1 cellular context compared by ENCODE assay signal in genomic region chr1:236795035-236795756, GRCh38.
TF ChIP-seq lines count a peak whose summit lies in the region.

Gene MTR, plus strand, starts transcription at chr1:236795292. Its CDS starts 412 bp downstream, at chr1:236795704.

TF ChIP-seq in HEK293, 187 proteins besides CTCF, POLR2A, EP300 and RAD21 (continued from another document):
- TF ChIP-seq ZNF518A (tag by site-specific recombination; conservative IDR thresholded peaks at IDR 0.05; ENCODE audit: low read depth) = peak; percentile 100
- TF ChIP-seq ZNF18 (tag by site-specific recombination; IDR thresholded peaks at IDR 0.05) = no peak
- TF ChIP-seq ZNF555 (tag by site-specific recombination; conservative IDR thresholded peaks at IDR 0.05) = no peak
- TF ChIP-seq ZNF629 (tag by site-specific recombination; IDR thresholded peaks at IDR 0.05) = no peak; the same call in 1 of the 2 replicates
- TF ChIP-seq ZNF221 (tag by site-specific recombination; IDR thresholded peaks at IDR 0.05; ENCODE audit: borderline replicate concordance) = no peak
- TF ChIP-seq, protein P1, sequence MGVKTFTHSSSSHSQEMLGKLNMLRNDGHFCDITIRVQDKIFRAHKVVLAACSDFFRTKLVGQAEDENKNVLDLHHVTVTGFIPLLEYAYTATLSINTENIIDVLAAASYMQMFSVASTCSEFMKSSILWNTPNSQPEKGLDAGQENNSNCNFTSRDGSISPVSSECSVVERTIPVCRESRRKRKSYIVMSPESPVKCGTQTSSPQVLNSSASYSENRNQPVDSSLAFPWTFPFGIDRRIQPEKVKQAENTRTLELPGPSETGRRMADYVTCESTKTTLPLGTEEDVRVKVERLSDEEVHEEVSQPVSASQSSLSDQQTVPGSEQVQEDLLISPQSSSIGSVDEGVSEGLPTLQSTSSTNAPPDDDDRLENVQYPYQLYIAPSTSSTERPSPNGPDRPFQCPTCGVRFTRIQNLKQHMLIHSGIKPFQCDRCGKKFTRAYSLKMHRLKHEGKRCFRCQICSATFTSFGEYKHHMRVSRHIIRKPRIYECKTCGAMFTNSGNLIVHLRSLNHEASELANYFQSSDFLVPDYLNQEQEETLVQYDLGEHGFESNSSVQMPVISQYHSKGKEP (tag by site-specific recombination; IDR thresholded peaks at IDR 0.05) = peak; percentile 54; the same call in 1 of the 2 replicates
- TF ChIP-seq MYNN (tag by site-specific recombination; IDR thresholded peaks at IDR 0.05; ENCODE audit: borderline replicate concordance) = no peak
- TF ChIP-seq ZNF521 (tag by site-specific recombination; IDR thresholded peaks at IDR 0.05) = no peak
- TF ChIP-seq MZF1 (tag by site-specific recombination; IDR thresholded peaks at IDR 0.05; ENCODE audit: borderline replicate concordance) = no peak
- TF ChIP-seq ZNF677 (tag by site-specific recombination; IDR thresholded peaks at IDR 0.05) = peak; percentile 78; the same call in 1 of the 2 replicates
- TF ChIP-seq ZNF843 (tag by site-specific recombination; IDR thresholded peaks at IDR 0.05) = peak; percentile 56
- 0 out of 2 replicates have a peak, but pooled peaks have one; percentile 6 for TF ChIP-seq ZNF585B (tag by site-specific recombination; IDR thresholded peaks at IDR 0.05)
- TF ChIP-seq ZNF362 (tag by site-specific recombination; IDR thresholded peaks at IDR 0.05) = no peak
- TF ChIP-seq ZNF707 (tag by site-specific recombination; IDR thresholded peaks at IDR 0.05) = no peak
- TF ChIP-seq ZBTB8A (tag by site-specific recombination; IDR thresholded peaks at IDR 0.05) = peak; percentile 78
- no peak for TF ChIP-seq PRDM6 (tag by site-specific recombination; IDR thresholded peaks at IDR 0.05)
- TF ChIP-seq, protein P2, sequence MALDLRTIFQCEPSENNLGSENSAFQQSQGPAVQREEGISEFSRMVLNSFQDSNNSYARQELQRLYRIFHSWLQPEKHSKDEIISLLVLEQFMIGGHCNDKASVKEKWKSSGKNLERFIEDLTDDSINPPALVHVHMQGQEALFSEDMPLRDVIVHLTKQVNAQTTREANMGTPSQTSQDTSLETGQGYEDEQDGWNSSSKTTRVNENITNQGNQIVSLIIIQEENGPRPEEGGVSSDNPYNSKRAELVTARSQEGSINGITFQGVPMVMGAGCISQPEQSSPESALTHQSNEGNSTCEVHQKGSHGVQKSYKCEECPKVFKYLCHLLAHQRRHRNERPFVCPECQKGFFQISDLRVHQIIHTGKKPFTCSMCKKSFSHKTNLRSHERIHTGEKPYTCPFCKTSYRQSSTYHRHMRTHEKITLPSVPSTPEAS (tag by site-specific recombination; IDR thresholded peaks at IDR 0.05) = peak; percentile 21; the same call in 1 of the 2 replicates
- no peak for TF ChIP-seq GLI2 (tag by site-specific recombination; IDR thresholded peaks at IDR 0.05; ENCODE audit: borderline replicate concordance, low read depth)
- TF ChIP-seq ZNF211 (tag by site-specific recombination; IDR thresholded peaks at IDR 0.05; ENCODE audit: low read depth) = no peak
- TF ChIP-seq ZBTB20 (tag by site-specific recombination; IDR thresholded peaks at IDR 0.05) = peak; percentile 94
- TF ChIP-seq KLF7 (tag by site-specific recombination; IDR thresholded peaks at IDR 0.05; ENCODE audit: borderline replicate concordance) = peak; percentile 62; the same call in 1 of the 2 replicates
- TF ChIP-seq ZSCAN23 (tag by site-specific recombination; IDR thresholded peaks at IDR 0.05) = no peak; the same call in 1 of the 2 replicates
- TF ChIP-seq ZBTB7A (tag by site-specific recombination; IDR thresholded peaks at IDR 0.05; ENCODE audit: low read depth) = peak; percentile 93
- no peak for TF ChIP-seq ZNF548 (tag by site-specific recombination; IDR thresholded peaks at IDR 0.05)
- TF ChIP-seq, protein P3, sequence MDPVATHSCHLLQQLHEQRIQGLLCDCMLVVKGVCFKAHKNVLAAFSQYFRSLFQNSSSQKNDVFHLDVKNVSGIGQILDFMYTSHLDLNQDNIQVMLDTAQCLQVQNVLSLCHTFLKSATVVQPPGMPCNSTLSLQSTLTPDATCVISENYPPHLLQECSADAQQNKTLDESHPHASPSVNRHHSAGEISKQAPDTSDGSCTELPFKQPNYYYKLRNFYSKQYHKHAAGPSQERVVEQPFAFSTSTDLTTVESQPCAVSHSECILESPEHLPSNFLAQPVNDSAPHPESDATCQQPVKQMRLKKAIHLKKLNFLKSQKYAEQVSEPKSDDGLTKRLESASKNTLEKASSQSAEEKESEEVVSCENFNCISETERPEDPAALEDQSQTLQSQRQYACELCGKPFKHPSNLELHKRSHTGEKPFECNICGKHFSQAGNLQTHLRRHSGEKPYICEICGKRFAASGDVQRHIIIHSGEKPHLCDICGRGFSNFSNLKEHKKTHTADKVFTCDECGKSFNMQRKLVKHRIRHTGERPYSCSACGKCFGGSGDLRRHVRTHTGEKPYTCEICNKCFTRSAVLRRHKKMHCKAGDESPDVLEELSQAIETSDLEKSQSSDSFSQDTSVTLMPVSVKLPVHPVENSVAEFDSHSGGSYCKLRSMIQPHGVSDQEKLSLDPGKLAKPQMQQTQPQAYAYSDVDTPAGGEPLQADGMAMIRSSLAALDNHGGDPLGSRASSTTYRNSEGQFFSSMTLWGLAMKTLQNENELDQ (tag by site-specific recombination; IDR thresholded peaks at IDR 0.05; ENCODE audit: low read depth) = no peak
- TF ChIP-seq, protein P4, sequence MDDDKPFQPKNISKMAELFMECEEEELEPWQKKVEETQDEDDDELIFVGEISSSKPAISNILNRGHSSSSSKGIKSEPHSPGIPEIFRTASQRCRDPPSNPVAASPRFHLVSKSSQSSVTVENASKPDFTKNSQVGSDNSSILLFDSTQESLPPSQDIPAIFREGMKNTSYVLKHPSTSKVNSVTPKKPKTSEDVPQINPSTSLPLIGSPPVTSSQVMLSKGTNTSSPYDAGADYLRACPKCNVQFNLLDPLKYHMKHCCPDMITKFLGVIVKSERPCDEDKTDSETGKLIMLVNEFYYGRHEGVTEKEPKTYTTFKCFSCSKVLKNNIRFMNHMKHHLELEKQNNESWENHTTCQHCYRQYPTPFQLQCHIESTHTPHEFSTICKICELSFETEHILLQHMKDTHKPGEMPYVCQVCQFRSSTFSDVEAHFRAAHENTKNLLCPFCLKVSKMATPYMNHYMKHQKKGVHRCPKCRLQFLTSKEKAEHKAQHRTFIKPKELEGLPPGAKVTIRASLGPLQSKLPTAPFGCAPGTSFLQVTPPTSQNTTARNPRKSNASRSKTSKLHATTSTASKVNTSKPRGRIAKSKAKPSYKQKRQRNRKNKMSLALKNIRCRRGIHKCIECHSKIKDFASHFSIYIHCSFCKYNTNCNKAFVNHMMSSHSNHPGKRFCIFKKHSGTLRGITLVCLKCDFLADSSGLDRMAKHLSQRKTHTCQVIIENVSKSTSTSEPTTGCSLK (tag by site-specific recombination; IDR thresholded peaks at IDR 0.05) = no peak
- TF ChIP-seq ZFP69B (tag by site-specific recombination; IDR thresholded peaks at IDR 0.05) = peak; percentile 69; the same call in 1 of the 2 replicates
- TF ChIP-seq ZNF777 (tag by site-specific recombination; IDR thresholded peaks at IDR 0.05; ENCODE audit: borderline replicate concordance) = no peak
- no peak for TF ChIP-seq ZNF776 (tag by site-specific recombination; IDR thresholded peaks at IDR 0.05; ENCODE audit: borderline replicate concordance)
- TF ChIP-seq, protein P5, sequence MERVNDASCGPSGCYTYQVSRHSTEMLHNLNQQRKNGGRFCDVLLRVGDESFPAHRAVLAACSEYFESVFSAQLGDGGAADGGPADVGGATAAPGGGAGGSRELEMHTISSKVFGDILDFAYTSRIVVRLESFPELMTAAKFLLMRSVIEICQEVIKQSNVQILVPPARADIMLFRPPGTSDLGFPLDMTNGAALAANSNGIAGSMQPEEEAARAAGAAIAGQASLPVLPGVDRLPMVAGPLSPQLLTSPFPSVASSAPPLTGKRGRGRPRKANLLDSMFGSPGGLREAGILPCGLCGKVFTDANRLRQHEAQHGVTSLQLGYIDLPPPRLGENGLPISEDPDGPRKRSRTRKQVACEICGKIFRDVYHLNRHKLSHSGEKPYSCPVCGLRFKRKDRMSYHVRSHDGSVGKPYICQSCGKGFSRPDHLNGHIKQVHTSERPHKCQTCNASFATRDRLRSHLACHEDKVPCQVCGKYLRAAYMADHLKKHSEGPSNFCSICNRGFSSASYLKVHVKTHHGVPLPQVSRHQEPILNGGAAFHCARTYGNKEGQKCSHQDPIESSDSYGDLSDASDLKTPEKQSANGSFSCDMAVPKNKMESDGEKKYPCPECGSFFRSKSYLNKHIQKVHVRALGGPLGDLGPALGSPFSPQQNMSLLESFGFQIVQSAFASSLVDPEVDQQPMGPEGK (tag by site-specific recombination; IDR thresholded peaks at IDR 0.05) = peak; percentile 34; the same call in 1 of the 2 replicates
- TF ChIP-seq SETDB1 (IDR thresholded peaks at IDR 0.05; ENCODE audit: insufficient read length, low read length) = peak; percentile 36
- no peak for TF ChIP-seq ZNF624 (tag by site-specific recombination; IDR thresholded peaks at IDR 0.05)
- no peak for TF ChIP-seq ZNF623 (tag by site-specific recombination; IDR thresholded peaks at IDR 0.05)
- TF ChIP-seq ZNF2 (tag by site-specific recombination; IDR thresholded peaks at IDR 0.05) = peak; percentile 74
- no peak for TF ChIP-seq ZNF654 (tag by site-specific recombination; IDR thresholded peaks at IDR 0.05; ENCODE audit: low read depth)
- peak; percentile 95 for TF ChIP-seq IKZF3 (tag by site-specific recombination; IDR thresholded peaks at IDR 0.05)
- TF ChIP-seq ZNF792 (tag by site-specific recombination; IDR thresholded peaks at IDR 0.05) = peak; percentile 82; the same call in 1 of the 2 replicates
- peak; percentile 75; the same call in 1 of the 2 replicates for TF ChIP-seq HOXD13 (CRISPR knock-in tag; IDR thresholded peaks at IDR 0.05; ENCODE audit: borderline replicate concordance)
- peak; percentile 96 for TF ChIP-seq KLF16 (tag by site-specific recombination; IDR thresholded peaks at IDR 0.05)
